9 cellular contexts compared by ENCODE assay signal in the genomic region with DNA sequence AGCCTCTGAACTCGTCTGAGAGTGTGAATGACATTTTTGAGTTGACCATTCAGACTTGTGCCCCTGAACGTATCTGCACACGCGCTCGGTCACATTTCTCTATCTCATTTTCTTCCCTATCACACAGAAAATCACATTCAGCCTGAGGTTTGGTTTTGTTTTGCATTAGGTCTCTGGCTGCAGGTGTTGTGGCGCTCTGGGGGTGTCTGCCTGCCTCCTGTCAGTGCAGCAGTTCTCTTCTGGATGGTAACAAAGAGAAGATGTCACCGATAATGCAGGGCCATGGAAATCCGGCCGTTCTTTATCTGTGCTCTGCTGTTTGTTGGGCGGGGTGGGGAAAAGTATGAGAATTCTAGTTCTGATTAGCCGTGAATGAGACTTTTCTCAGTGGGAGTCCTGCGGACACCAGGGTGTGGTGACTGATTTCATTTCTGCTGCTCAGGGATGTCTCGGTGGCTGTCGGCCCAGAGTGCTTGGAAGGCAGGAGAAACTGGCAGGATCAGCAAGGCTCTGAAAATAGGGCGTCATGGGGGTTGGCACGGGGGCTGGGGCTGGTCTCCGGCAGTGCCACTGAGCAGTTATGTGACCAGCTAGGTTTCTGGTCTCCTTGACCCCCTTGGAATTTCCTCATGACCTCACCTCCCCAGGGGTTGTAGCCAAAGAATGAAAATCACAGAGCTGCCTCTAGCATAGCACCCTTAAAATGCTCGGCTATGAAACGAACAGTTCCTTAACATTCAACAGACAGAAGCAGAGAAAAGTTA. TPM values are rescaled to one million over a fixed set of nuclear protein-coding genes. Genes with fewer than 3 reads are reported as not detected.
DNase-seq lines count a peak whose midpoint lies in the region; ATAC-seq and TF ChIP-seq lines count a peak whose summit lies in the region.
"Had no signal": no experiment of that assay in that cellular context is flagged by ENCODE, and none has a peak within 500 bp of the region (broad histone marks: within the 10 kb centered on the region; RNA-seq: fewer than 3 reads in every experiment).

No MANE protein-coding gene starts in this region.

- DNase-seq in WTC11 (ENCODE audit: low spot score) (no peak), left cardiac atrium (peak; percentile 63), trophoblast cell (no peak)
- DNase-seq in activated CD8-positive, alpha-beta memory T cell treated with anti-CD3 and anti-CD28 coated beads, Interleukin-2, amount 50 U/mL, for 48 hours = no peak
- DNase-seq: GDM1 had no signal

- H4K91ac ChIP-seq in trophoblast cell (ENCODE audit: low read depth, low read length) = no peak overlapping the region

- ATAC-seq in WTC11 (peak; percentile 26), left cardiac atrium (peak; percentile 69 to 75), HG03097 (IDR thresholded peaks at IDR 0.05; ENCODE audit: low FRiP score, unreplicated experiment) (no peak), GM21723 (IDR thresholded peaks at IDR 0.05; ENCODE audit: unreplicated experiment) (no peak), GM19023 (IDR thresholded peaks at IDR 0.05; ENCODE audit: unreplicated experiment) (no peak)

- no CpG with 5 or more reads among the region's 19 CpGs for WGBS in trophoblast cell (ENCODE audit: extremely low coverage, insufficient coverage, insufficient read length)

- intact Hi-C loops in left cardiac atrium (cut with DNase I) = no loop called here

- no peaks in the 10 kb centered on the region for H3K27me3 ChIP-seq in trophoblast cell (ENCODE audit: insufficient read depth, low read length)

- no peaks in the 10 kb centered on the region for H3K27me3 Mint-ChIP-seq in WTC11 (ENCODE audit: low read depth)

- H3K4me1 ChIP-seq in trophoblast cell (ENCODE audit: control insufficient read depth in 1 of 2, insufficient read depth in 2 of 2, low read length in 2 of 2) = peaks cover 27 to 36% of the 10 kb centered on the region in 2 experiments

- H3K18ac ChIP-seq in trophoblast cell (ENCODE audit: low read length) = no peak overlapping the region

- peak overlapping the region; percentile 24 for H2AK5ac ChIP-seq in trophoblast cell (ENCODE audit: low read length)

- H2BK12ac ChIP-seq in trophoblast cell (ENCODE audit: low read length) = peak overlapping the region; percentile 67

- peaks cover 5 to 6% of the 10 kb centered on the region in 2 experiments for H3K36me3 ChIP-seq in trophoblast cell (ENCODE audit: control insufficient read depth in 1 of 2, insufficient read depth in 2 of 2, low read length in 2 of 2)

- peak overlapping the region; percentile 43 for H3K14ac ChIP-seq in trophoblast cell (ENCODE audit: low read length)

- H3K9me3 ChIP-seq in trophoblast cell (ENCODE audit: insufficient read depth, low read depth, low read length) = peaks cover 3% of the 10 kb centered on the region

- H2BK120ac ChIP-seq in trophoblast cell (ENCODE audit: insufficient read depth, low read length, poor library complexity) = peak overlapping the region; percentile 10

- no peak overlapping the region for H3K9ac ChIP-seq in trophoblast cell (ENCODE audit: low read length)

- POLR2A ChIA-PET in WTC11 (lab: Charles Lee) = interaction anchor here (1.7 kb wide), 1 partner anchor 28 kb away, joined by 4 read pairs; no protein-coding TSS in a partner anchor

- H4K8ac ChIP-seq in trophoblast cell (ENCODE audit: low read depth, low read length) = no peak overlapping the region

- peak overlapping the region; percentile 7 for H3K4me3 Mint-ChIP-seq in WTC11

- H3K27ac Mint-ChIP-seq in WTC11 = peak overlapping the region; percentile 78

- H3K4ac ChIP-seq in trophoblast cell (ENCODE audit: low read depth, low read length) = no peak overlapping the region

- H3K27ac ChIP-seq in C4-2B (peak overlapping the region; percentile 75), trophoblast cell (ENCODE audit: low read depth, low read length) (peak overlapping the region; percentile 80)

- H3K4me2 ChIP-seq in trophoblast cell (ENCODE audit: low read length) = peak overlapping the region; percentile 60

- peaks cover 4% of the 10 kb centered on the region for H3K79me2 ChIP-seq in trophoblast cell (ENCODE audit: control insufficient read depth, insufficient read depth, low read length, poor library complexity)

- peak overlapping the region; percentile 58 for H2BK5ac ChIP-seq in trophoblast cell (ENCODE audit: low read depth, low read length, poor library complexity)

- no peaks in the 10 kb centered on the region for H3K9me3 Mint-ChIP-seq in WTC11

- peaks cover 16% of the 10 kb centered on the region for H3K79me1 ChIP-seq in trophoblast cell (ENCODE audit: low read length)

- H3K23ac ChIP-seq in trophoblast cell (ENCODE audit: low read length) = no peak overlapping the region

- no peak overlapping the region for H2AFZ ChIP-seq in trophoblast cell (ENCODE audit: insufficient read depth, low read length, poor library complexity)

- no peak overlapping the region for H3K4me3 ChIP-seq in trophoblast cell (ENCODE audit: low read depth, low read length)

- H3K36me3 Mint-ChIP-seq in WTC11 = no peaks in the 10 kb centered on the region

- CTCF ChIA-PET in WTC11 (lab: Charles Lee) = interaction anchor here (1.7 kb wide), 1 partner anchor 259 kb away, joined by 5 read pairs; no protein-coding TSS in a partner anchor

- no peak for TF ChIP-seq CTCF in C4-2B (conservative IDR thresholded peaks at IDR 0.05)
- no peak for TF ChIP-seq CTCF in WTC11 (IDR thresholded peaks at IDR 0.05)

- H3K4me1 Mint-ChIP-seq in WTC11 = peaks cover 61% of the 10 kb centered on the region

- no peak overlapping the region for H4K12ac ChIP-seq in trophoblast cell (ENCODE audit: low read depth, low read length)

TF ChIP-seq in WTC11, 78 proteins besides CTCF, POLR2A, EP300 and RAD21 (continues in another document):
- TF ChIP-seq ZNF423 (CRISPR knock-in tag; IDR thresholded peaks at IDR 0.05) (no peak), TP53 (CRISPR knock-in tag; IDR thresholded peaks at IDR 0.05) (no peak), FOXP1 (CRISPR knock-in tag; IDR thresholded peaks at IDR 0.05; ENCODE audit: borderline replicate concordance) (no peak)
- TF ChIP-seq, protein P1, sequence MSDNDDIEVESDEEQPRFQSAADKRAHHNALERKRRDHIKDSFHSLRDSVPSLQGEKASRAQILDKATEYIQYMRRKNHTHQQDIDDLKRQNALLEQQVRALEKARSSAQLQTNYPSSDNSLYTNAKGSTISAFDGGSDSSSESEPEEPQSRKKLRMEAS (CRISPR knock-in tag; IDR thresholded peaks at IDR 0.05) = no peak
- TF ChIP-seq, protein P2, sequence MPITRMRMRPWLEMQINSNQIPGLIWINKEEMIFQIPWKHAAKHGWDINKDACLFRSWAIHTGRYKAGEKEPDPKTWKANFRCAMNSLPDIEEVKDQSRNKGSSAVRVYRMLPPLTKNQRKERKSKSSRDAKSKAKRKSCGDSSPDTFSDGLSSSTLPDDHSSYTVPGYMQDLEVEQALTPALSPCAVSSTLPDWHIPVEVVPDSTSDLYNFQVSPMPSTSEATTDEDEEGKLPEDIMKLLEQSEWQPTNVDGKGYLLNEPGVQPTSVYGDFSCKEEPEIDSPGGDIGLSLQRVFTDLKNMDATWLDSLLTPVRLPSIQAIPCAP (CRISPR knock-in tag; IDR thresholded peaks at IDR 0.05) = no peak
- TF ChIP-seq, protein P3, sequence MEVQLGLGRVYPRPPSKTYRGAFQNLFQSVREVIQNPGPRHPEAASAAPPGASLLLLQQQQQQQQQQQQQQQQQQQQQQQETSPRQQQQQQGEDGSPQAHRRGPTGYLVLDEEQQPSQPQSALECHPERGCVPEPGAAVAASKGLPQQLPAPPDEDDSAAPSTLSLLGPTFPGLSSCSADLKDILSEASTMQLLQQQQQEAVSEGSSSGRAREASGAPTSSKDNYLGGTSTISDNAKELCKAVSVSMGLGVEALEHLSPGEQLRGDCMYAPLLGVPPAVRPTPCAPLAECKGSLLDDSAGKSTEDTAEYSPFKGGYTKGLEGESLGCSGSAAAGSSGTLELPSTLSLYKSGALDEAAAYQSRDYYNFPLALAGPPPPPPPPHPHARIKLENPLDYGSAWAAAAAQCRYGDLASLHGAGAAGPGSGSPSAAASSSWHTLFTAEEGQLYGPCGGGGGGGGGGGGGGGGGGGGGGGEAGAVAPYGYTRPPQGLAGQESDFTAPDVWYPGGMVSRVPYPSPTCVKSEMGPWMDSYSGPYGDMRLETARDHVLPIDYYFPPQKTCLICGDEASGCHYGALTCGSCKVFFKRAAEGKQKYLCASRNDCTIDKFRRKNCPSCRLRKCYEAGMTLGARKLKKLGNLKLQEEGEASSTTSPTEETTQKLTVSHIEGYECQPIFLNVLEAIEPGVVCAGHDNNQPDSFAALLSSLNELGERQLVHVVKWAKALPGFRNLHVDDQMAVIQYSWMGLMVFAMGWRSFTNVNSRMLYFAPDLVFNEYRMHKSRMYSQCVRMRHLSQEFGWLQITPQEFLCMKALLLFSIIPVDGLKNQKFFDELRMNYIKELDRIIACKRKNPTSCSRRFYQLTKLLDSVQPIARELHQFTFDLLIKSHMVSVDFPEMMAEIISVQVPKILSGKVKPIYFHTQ (CRISPR knock-in tag; IDR thresholded peaks at IDR 0.05) = no peak

RNA-seq across cellular contexts. Expression of a gene that starts 5.1 kb away (rescaled TPM):
- total RNA-seq in WTC11 (2021) (not detected in 3 replicates), left cardiac atrium (not detected)
- polyA plus RNA-seq in trophoblast cell (2013) = not detected in 2 replicates

RNA-seq across cellular contexts. Expression of a gene that starts 29.1 kb away (rescaled TPM):
- total RNA-seq in WTC11 (2021) (80.8 to 96.6 TPM (median 91.1 TPM) in 3 replicates), left cardiac atrium (10 to 100 TPM; 23.7 to 26.3 TPM)
- 110 and 123 TPM in 2 replicates for polyA plus RNA-seq in trophoblast cell (2013)

Comparison
In these comparisons a context has a peak if more than half of its experiments do, and no peak if none do; other contexts are left out.
1. ATAC-seq: peak in WTC11 (single experiment) and left cardiac atrium (2 of 2); none in HG03097 (single experiment), GM21723 (single experiment) and GM19023 (single experiment).